ENCODE assay signal across 10 cellular contexts in genomic region chr1:107897428-107898339, GRCh38.
A peak's percentile ranks its signal among the peaks of the same experiment; 100 is the strongest.
DNase-seq lines count a peak whose midpoint lies in the region; ATAC-seq and TF ChIP-seq lines count a peak whose summit lies in the region.
"Had no signal": no experiment of that assay in that cellular context is flagged by ENCODE, and none has a peak within 500 bp of the region (broad histone marks: within the 10 kb centered on the region; RNA-seq: fewer than 3 reads in every experiment).

No MANE protein-coding gene starts in this region.

- H3K9me3 ChIP-seq in CD8-positive, alpha-beta T cell (ENCODE audit: low read length) = no peaks in the 10 kb centered on the region
- H3K9me3 ChIP-seq in Loucy (ENCODE audit: insufficient read depth, low read depth, low read length) (peaks cover 8% of the 10 kb centered on the region; the same call in 1 of the 2 replicates), lower lobe of right lung (no peaks in the 10 kb centered on the region)

- peak overlapping the region; percentile 79 for H3K4me2 ChIP-seq in Loucy (ENCODE audit: low read depth, low read length, poor library complexity, severe bottlenecking)

- peak in 3 of 7 experiments; percentile 3 to 52 (median 13) for DNase-seq in CD8-positive, alpha-beta T cell
- DNase-seq in activated CD8-positive, alpha-beta memory T cell treated with anti-CD3 and anti-CD28 coated beads, Interleukin-2, amount 50 U/mL, for 4 hours = peak; percentile 20
- no peak for DNase-seq in lower lobe of right lung
- DNase-seq in NCI-H1694 (lab: John Stamatoyannopoulos, UW) = no peak
- no peak for DNase-seq in AG20443 (ENCODE audit: low spot score)
- DNase-seq: activated gamma-delta T cell treated with Interleukin-2 at 50 U/mL for 16 hours, NCI-H510A had no signal

- peaks cover 16% of the 10 kb centered on the region for H3F3A ChIP-seq in Loucy (ENCODE audit: low read depth)

- H3K4me3 ChIP-seq in CD8-positive, alpha-beta T cell (ENCODE audit: low read depth, low read length) = peak overlapping the region; percentile 22
- peak overlapping the region; percentile 57 for H3K4me3 ChIP-seq in Loucy (ENCODE audit: low read length, poor library complexity, severe bottlenecking)
- no peak overlapping the region for H3K4me3 ChIP-seq in lower lobe of right lung

- H3K36me3 Mint-ChIP-seq in CD8-positive, alpha-beta T cell = no peaks in the 10 kb centered on the region

- peaks cover 51% of the 10 kb centered on the region for H3K4me1 Mint-ChIP-seq in CD8-positive, alpha-beta T cell (ENCODE audit: low read depth)

- CTCF ChIA-PET in CD8-positive, alpha-beta T cell (lab: Charles Lee) = interaction anchor here (0.8 to 1.8 kb wide), 4 partner anchors 53 to 136 kb away, joined by 3 to 9 read pairs (median 4); no protein-coding TSS in a partner anchor

- peak; percentile 52 for ATAC-seq in CD8-positive, alpha-beta T cell
- ATAC-seq in lower lobe of right lung = peak; percentile 26 to 27
- ATAC-seq in GM18909 (IDR thresholded peaks at IDR 0.05; ENCODE audit: poor library complexity, unreplicated experiment) = no peak
- no peak for ATAC-seq in GM19023 (IDR thresholded peaks at IDR 0.05; ENCODE audit: unreplicated experiment)

- H3K4me3 Mint-ChIP-seq in CD8-positive, alpha-beta T cell = peak overlapping the region; percentile 64

- POLR2A ChIA-PET in CD8-positive, alpha-beta T cell (lab: Charles Lee) = interaction anchor here (0.7 kb wide), 1 partner anchor 17 kb away, joined by 3 read pairs; no protein-coding TSS in a partner anchor

- peak overlapping the region; percentile 14 for H3K27ac ChIP-seq in CD8-positive, alpha-beta T cell (ENCODE audit: low read depth, low read length)
- no peak overlapping the region for H3K27ac ChIP-seq in lower lobe of right lung

- TF ChIP-seq CTCF in CD8-positive, alpha-beta T cell (IDR thresholded peaks at IDR 0.05) = no peak
- TF ChIP-seq CTCF in Loucy (conservative IDR thresholded peaks at IDR 0.05; ENCODE audit: low read length) = peak; percentile 48
- TF ChIP-seq CTCF in lower lobe of right lung (IDR thresholded peaks at IDR 0.05) = no peak

- H3K36me3 ChIP-seq in CD8-positive, alpha-beta T cell (ENCODE audit: insufficient read depth, low read length) = no peaks in the 10 kb centered on the region
- H3K36me3 ChIP-seq in Loucy (ENCODE audit: insufficient read depth, low read length) = peaks cover 13% of the 10 kb centered on the region; the same call in 1 of the 2 replicates
- no peaks in the 10 kb centered on the region for H3K36me3 ChIP-seq in lower lobe of right lung

- H3K27ac Mint-ChIP-seq in CD8-positive, alpha-beta T cell = peak overlapping the region; percentile 78

- H3K9me2 ChIP-seq in Loucy (replicated peaks; ENCODE audit: low read depth, low read length) = no peaks in the 10 kb centered on the region

- H3K79me2 ChIP-seq in Loucy (ENCODE audit: insufficient read depth, low read length) = peaks cover 96% of the 10 kb centered on the region

- peak overlapping the region; percentile 61 for H3K9ac ChIP-seq in Loucy (ENCODE audit: low read depth, low read length, poor library complexity, severe bottlenecking)

- no peaks in the 10 kb centered on the region for H3K27me3 Mint-ChIP-seq in CD8-positive, alpha-beta T cell (ENCODE audit: low read depth)

- peaks cover 60% of the 10 kb centered on the region for H4K20me1 ChIP-seq in Loucy (ENCODE audit: insufficient read depth, low read length, poor library complexity, severe bottlenecking)

- H3K4me1 ChIP-seq in CD8-positive, alpha-beta T cell (ENCODE audit: insufficient read depth, low read length) = peaks cover 49% of the 10 kb centered on the region
- H3K4me1 ChIP-seq in Loucy (ENCODE audit: insufficient read depth, low read length, poor library complexity, severe bottlenecking) (peaks cover 79% of the 10 kb centered on the region), lower lobe of right lung (peaks cover 8% of the 10 kb centered on the region)

- peaks cover 3% of the 10 kb centered on the region for H3K9me3 Mint-ChIP-seq in CD8-positive, alpha-beta T cell

- intact Hi-C loops in CD8-positive, alpha-beta T cell (cut with DNase I, micrococcal nuclease) = loop anchor here (2.0 kb wide), 1 partner anchor 227 kb away; no protein-coding TSS in a partner anchor
- intact Hi-C loops in lower lobe of right lung (cut with DNase I) = no loop called here

- no peak overlapping the region for H2AFZ ChIP-seq in Loucy (ENCODE audit: low read length)

- H3K27me3 ChIP-seq in CD8-positive, alpha-beta T cell (ENCODE audit: insufficient read depth, low read length) = no peaks in the 10 kb centered on the region
- H3K27me3 ChIP-seq in Loucy (ENCODE audit: insufficient read depth, low read length, poor library complexity, severe bottlenecking) (no peaks in the 10 kb centered on the region), lower lobe of right lung (ENCODE audit: low read depth) (no peaks in the 10 kb centered on the region)

Comparison
In these comparisons a context has a peak if more than half of its experiments do, and no peak if none do; other contexts are left out.
1. ATAC-seq: peak in CD8-positive, alpha-beta T cell (single experiment) and lower lobe of right lung (2 of 2); none in GM18909 (single experiment) and GM19023 (single experiment).